ENCODE assay signal across 23 cellular contexts in genomic region chr1:50665413-50665812, GRCh38.
"Had no signal": no experiment of that assay in that cellular context is flagged by ENCODE, and none has a peak within 500 bp of the region (broad histone marks: within the 10 kb centered on the region; RNA-seq: fewer than 3 reads in every experiment).

No MANE protein-coding gene starts in this region.

- H3K4me3 ChIP-seq: body of pancreas, cardiac muscle cell, gastroesophageal sphincter, lower lobe of right lung, neural progenitor cell, sigmoid colon, smooth muscle cell, thoracic aorta had no signal

- H3K27ac ChIP-seq: body of pancreas, cardiac muscle cell, gastroesophageal sphincter, neural progenitor cell, sigmoid colon, thoracic aorta had no signal

- H3K9me3 ChIP-seq: body of pancreas, gastroesophageal sphincter, lower lobe of right lung, sigmoid colon, thoracic aorta had no signal

- DNase-seq: activated CD4-positive, alpha-beta T cell treated with anti-CD3 and anti-CD28 coated beads, Interleukin-2, amount 10 ng/mL, durations not matched to agents 7 days and 5 days; activated CD8-positive, alpha-beta memory T cell treated with anti-CD3 and anti-CD28 coated beads, Interleukin-2, amount 10 ng/mL, durations not matched to agents 7 days and 5 days; activated CD8-positive, alpha-beta T cell treated with anti-CD3 and anti-CD28 coated beads for 36 hours; activated effector memory CD4-positive, alpha-beta T cell treated with anti-CD3 and anti-CD28 coated beads, Interleukin-2, amount 50 U/mL, for 16 hours; activated naive CD4-positive, alpha-beta T cell treated with anti-CD3 and anti-CD28 coated beads, Interleukin-2, amount 10 ng/mL, durations not matched to agents 7 days and 5 days; activated T-cell treated with anti-CD3 and anti-CD28 coated beads for 4 hours; anterior cingulate cortex; body of pancreas; effector CD8-positive, alpha-beta T cell; head of caudate nucleus; left colon; lower lobe of right lung; naive thymus-derived CD8-positive, alpha-beta T cell; sigmoid colon; stimulated activated CD4-positive, alpha-beta T cell treated with anti-CD3 and anti-CD28 coated beads, Interleukin-15, amount 100 ng/mL, for 24 hours; stimulated activated naive B cell treated with anti-CD40 and anti-IgM and Interleukin-4, amounts not matched to agents 10 μg/mL and 1 μg/mL and 100 μg/mL, for 72 hours; SW 1271; T-helper 17 cell had no signal

- H3K36me3 ChIP-seq: cardiac muscle cell, gastroesophageal sphincter, lower lobe of right lung, neural progenitor cell, sigmoid colon, thoracic aorta had no signal

- H3K27me3 ChIP-seq: body of pancreas, cardiac muscle cell, gastroesophageal sphincter, neural progenitor cell, sigmoid colon had no signal
